Comparison of ENCODE assay signal across 19 cellular contexts in the genomic region with DNA sequence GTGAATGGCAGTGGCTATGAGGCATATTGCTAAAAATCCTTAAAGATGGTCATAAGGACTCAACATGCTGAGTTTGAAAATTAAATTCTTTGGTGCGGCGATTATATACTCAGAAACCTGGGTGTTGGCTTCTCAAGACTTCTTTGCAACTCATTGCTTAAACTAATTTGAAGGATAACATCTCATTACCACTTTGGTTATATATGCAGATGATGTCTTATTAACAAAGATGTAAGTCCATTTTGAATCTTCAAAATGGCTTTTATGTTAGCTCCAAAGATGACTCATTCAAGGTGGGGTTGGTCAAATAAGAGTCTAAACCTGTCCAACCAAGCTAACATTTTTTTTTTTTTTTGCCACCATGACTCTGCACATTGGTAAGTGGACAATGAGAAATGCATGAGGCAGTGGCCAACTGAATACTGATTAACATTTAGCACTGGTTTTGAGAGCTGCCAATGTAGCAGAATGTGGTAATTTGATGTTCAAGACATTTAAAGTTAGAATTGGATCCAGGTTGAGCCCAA. TPM values are rescaled to one million over a fixed set of nuclear protein-coding genes. Genes with fewer than 3 reads are reported as not detected.
"Had no signal": no experiment of that assay in that cellular context is flagged by ENCODE, and none has a peak within 500 bp of the region (broad histone marks: within the 10 kb centered on the region; RNA-seq: fewer than 3 reads in every experiment).

A gene with protein sequence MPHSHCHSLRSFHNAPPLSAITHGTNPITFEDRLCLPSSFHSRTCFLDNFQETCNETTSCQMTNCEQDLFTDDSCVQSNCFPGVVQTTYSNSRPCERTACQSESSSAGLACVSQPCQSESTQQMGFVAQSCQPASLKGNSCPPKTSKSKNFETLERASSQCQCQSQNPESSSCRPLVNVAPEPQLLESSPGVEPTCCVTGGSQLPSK (minus strand): TSS at position 51 of the 527 bp plus-strand sequence. CDS start 26 bp downstream, at position 25.

- H3K36me3 Mint-ChIP-seq: naive thymus-derived CD4-positive, alpha-beta T cell had no signal

- H3K27ac Mint-ChIP-seq: naive thymus-derived CD4-positive, alpha-beta T cell had no signal

- ATAC-seq: heart left ventricle; left colon; left ventricle myocardium superior; naive thymus-derived CD4-positive, alpha-beta T cell; right cardiac atrium had no signal

- H3K27ac ChIP-seq: colonic mucosa, heart left ventricle, ovary had no signal

- H3K9me3 ChIP-seq: colonic mucosa, heart left ventricle, ovary had no signal

- H3K4me1 ChIP-seq: colonic mucosa, heart left ventricle had no signal

- H3K27me3 ChIP-seq: colonic mucosa, heart left ventricle, ovary had no signal

- H3K36me3 ChIP-seq: colonic mucosa, heart left ventricle, ovary had no signal

- H3K4me3 ChIP-seq: colonic mucosa, heart left ventricle, lung, ovary had no signal

- DNase-seq: colonic mucosa; dermis blood vessel endothelial cell; foreskin melanocyte; heart left ventricle; hippocampal formation; left colon; left ventricle myocardium superior; naive thymus-derived CD4-positive, alpha-beta T cell; ovary; right cardiac atrium; small intestine; stimulated activated CD4-positive, alpha-beta T cell treated with anti-CD3 and anti-CD28 coated beads, Interleukin-2, amount 100 ng/mL, for 48 hours; stimulated activated naive CD4-positive, alpha-beta T cell treated with Interleukin-2 at 50 U/mL for 16 hours had no signal

RNA-seq across cellular contexts. Expression of the gene that starts here (rescaled TPM):
- total RNA-seq: colonic mucosa; dermis blood vessel endothelial cell; heart left ventricle; kidney epithelial cell; left colon; left ventricle myocardium superior; lung; mesenteric fat pad; mononuclear cell; naive thymus-derived CD4-positive, alpha-beta T cell; ovary; posterior vena cava; right cardiac atrium; urinary bladder had no signal
